20 cellular contexts compared by ENCODE assay signal in genomic region chr3:123568034-123568433, GRCh38.
"Had no signal": no experiment of that assay in that cellular context is flagged by ENCODE, and none has a peak within 500 bp of the region (broad histone marks: within the 10 kb centered on the region; RNA-seq: fewer than 3 reads in every experiment).

No MANE protein-coding gene starts in this region.

- H3K4me3 ChIP-seq: body of pancreas, colonic mucosa, gastrocnemius medialis, lower lobe of right lung, prostate gland, skin epidermis, thoracic aorta, upper lobe of left lung had no signal

- H3K4me1 ChIP-seq: colonic mucosa, gastrocnemius medialis, lower lobe of right lung, prostate gland, upper lobe of left lung had no signal

- DNase-seq: activated CD4-positive, alpha-beta memory T cell treated with anti-CD3 and anti-CD28 coated beads, Interleukin-2, amount 10 ng/mL, durations not matched to agents 7 days and 5 days; activated CD4-positive, alpha-beta T cell treated with anti-CD3 and anti-CD28 coated beads for 36 hours; activated CD8-positive, alpha-beta memory T cell treated with anti-CD3 and anti-CD28 coated beads, Interleukin-2, amount 10 ng/mL, durations not matched to agents 7 days and 5 days; activated naive CD4-positive, alpha-beta T cell; activated naive CD8-positive, alpha-beta T cell treated with anti-CD3 and anti-CD28 coated beads for 36 hours; amniotic stem cell; body of pancreas; central memory CD4-positive, alpha-beta T cell; colonic mucosa; gastrocnemius medialis; left colon; lower lobe of right lung; nephron progenitor cell; occipital lobe; right cardiac atrium; upper lobe of left lung had no signal

- H3K27ac ChIP-seq: body of pancreas, colonic mucosa, gastrocnemius medialis, lower lobe of right lung, prostate gland, skin epidermis, thoracic aorta, upper lobe of left lung had no signal

- H3K9me3 ChIP-seq: body of pancreas, colonic mucosa, gastrocnemius medialis, lower lobe of right lung, prostate gland, thoracic aorta, upper lobe of left lung had no signal

- H3K27me3 ChIP-seq: body of pancreas, colonic mucosa, gastrocnemius medialis, upper lobe of left lung had no signal

- ATAC-seq: activated CD4-positive, alpha-beta T cell treated with anti-CD3 and anti-CD28 coated beads for 36 hours; activated CD8-positive, alpha-beta memory T cell treated with anti-CD3 and anti-CD28 coated beads, Interleukin-2, amount 10 ng/mL, durations not matched to agents 7 days and 5 days; body of pancreas; gastrocnemius medialis; left colon; lower lobe of right lung; right cardiac atrium; WTC11 had no signal

- H3K36me3 ChIP-seq: colonic mucosa, gastrocnemius medialis, prostate gland, thoracic aorta had no signal
